8 cellular contexts compared by ENCODE assay signal in the genomic region with DNA sequence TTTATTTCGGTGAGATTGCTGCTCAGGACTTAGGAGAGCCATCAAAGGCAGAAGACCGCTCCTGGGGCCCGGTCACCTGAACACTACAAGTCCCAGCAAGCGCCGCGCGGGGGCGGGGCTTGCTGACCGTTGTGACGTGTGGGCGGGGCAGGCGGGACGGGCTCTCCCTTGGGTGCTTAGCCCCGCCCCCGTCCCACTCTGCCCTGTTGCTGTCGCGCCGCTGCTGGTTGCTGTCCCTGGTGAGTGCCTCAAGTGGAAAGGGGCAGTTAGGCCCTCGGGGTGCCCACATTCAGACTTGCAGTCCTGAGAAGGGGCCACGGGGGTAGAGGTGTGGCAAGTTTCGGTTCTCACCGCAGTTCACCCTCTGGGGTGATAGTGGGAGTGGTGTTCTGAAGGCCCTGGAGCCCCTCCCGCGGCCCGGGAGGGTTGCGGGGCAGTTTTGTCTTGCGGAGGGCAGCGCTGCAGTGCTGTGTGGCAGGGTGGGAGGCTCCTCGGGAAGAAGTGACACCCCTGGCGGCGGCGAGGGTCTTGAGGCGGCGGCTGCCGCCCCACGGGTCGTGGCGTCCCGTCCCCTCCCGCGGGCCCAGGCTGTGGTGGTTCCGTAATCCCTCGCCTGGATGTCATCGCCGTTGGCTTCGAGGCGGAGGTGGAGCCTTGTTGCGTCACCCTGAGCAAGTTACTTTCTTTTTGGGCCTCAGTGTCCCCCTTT. TPM values are rescaled to one million over a fixed set of nuclear protein-coding genes. Genes with fewer than 3 reads are reported as not detected.
DNase-seq lines count a peak whose midpoint lies in the region; ATAC-seq and TF ChIP-seq lines count a peak whose summit lies in the region.

A gene with protein sequence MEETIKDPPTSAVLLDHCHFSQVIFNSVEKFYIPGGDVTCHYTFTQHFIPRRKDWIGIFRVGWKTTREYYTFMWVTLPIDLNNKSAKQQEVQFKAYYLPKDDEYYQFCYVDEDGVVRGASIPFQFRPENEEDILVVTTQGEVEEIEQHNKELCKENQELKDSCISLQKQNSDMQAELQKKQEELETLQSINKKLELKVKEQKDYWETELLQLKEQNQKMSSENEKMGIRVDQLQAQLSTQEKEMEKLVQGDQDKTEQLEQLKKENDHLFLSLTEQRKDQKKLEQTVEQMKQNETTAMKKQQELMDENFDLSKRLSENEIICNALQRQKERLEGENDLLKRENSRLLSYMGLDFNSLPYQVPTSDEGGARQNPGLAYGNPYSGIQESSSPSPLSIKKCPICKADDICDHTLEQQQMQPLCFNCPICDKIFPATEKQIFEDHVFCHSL (plus strand): TSS at position 196 of the 709 bp plus-strand sequence. CDS start 10,673 bp downstream, outside the sequence.

- ATAC-seq in HG02884 (IDR thresholded peaks at IDR 0.05; ENCODE audit: unreplicated experiment) (peak; percentile 66), T-helper 17 cell (peak; percentile 94), left cardiac atrium (peak; percentile 98), psoas muscle (peak; percentile 98 to 99 (median 99))

- H3K27me3 ChIP-seq in psoas muscle (ENCODE audit: insufficient read depth in 3 of 3, low read length in 2 of 3), result no peaks in the 10 kb centered on the region

- no peaks in the 10 kb centered on the region for H3K36me3 ChIP-seq in psoas muscle (ENCODE audit: insufficient read depth in 1 of 2, low read depth in 1 of 2)
- no peaks in the 10 kb centered on the region for H3K36me3 ChIP-seq in urinary bladder (ENCODE audit: insufficient read depth)

- peak within 1 kb of the TSS; percentile 86 for H3K27ac Mint-ChIP-seq in T-helper 17 cell

- H3K9me3 ChIP-seq in T-helper 17 cell (ENCODE audit: control insufficient read depth, low read length, poor library complexity, severe bottlenecking) (no peaks in the 10 kb centered on the region), psoas muscle (no peaks in the 10 kb centered on the region)

- TF ChIP-seq CTCF in GM13977 (IDR thresholded peaks at IDR 0.05; ENCODE audit: extremely low read depth, insufficient read depth, missing control alignments) (no peak), psoas muscle (IDR thresholded peaks at IDR 0.05) (no peak)

- H3K4me1 ChIP-seq in psoas muscle, result peaks cover 36% of the 10 kb centered on the region
- H3K4me1 ChIP-seq in urinary bladder (ENCODE audit: insufficient read depth), result peaks cover 1% of the 10 kb centered on the region

- DNase-seq in GM13977 (ENCODE audit: low spot score) (peak; percentile 95), NCI-H187 (lab: John Stamatoyannopoulos, UW) (peak; percentile 92 to 93), T-helper 17 cell (peak; percentile 76 to 85 (median 83)), amniotic stem cell (lab: John Stamatoyannopoulos, UW) (peak; percentile 86), left cardiac atrium (peak; percentile 95), psoas muscle (peak; percentile 95 to 96)

- H3K36me3 Mint-ChIP-seq in T-helper 17 cell (ENCODE audit: low read depth), result no peaks in the 10 kb centered on the region

- peak within 1 kb of the TSS; percentile 87 for H3K4me3 ChIP-seq in psoas muscle
- H3K4me3 ChIP-seq in urinary bladder (ENCODE audit: low read depth, low read length), result peak within 1 kb of the TSS; percentile 75

- in situ Hi-C loops in GM13977 (cut with MboI; ENCODE audit: low pct_unique_long_range_greater_than_20kb, low sequenced_read_pairs, unreplicated experiment), result no loop called here

- no peaks in the 10 kb centered on the region for H3K27me3 Mint-ChIP-seq in T-helper 17 cell

- 0 to 1% (median 0%) methylated on average over 38 to 48 of the region's 48 CpGs for WGBS in psoas muscle, 3 donors
- under 1% methylated on average over 48 of the region's 48 CpGs for WGBS in urinary bladder

- peaks cover 30% of the 10 kb centered on the region for H3K4me1 Mint-ChIP-seq in T-helper 17 cell

- peak within 1 kb of the TSS; percentile 94 for H3K4me3 Mint-ChIP-seq in T-helper 17 cell

- H3K27ac ChIP-seq in psoas muscle (peak within 1 kb of the TSS; percentile 97), urinary bladder (ENCODE audit: low read depth) (peak within 1 kb of the TSS; percentile 83)

- intact Hi-C loops in left cardiac atrium (cut with DNase I) (no loop called here), psoas muscle (cut with DNase I) (no loop called here)

RNA-seq across cellular contexts. Expression of the gene that starts here (rescaled TPM):
- total RNA-seq in T-helper 17 cell (100 to 1,000 TPM; 152 to 154 TPM), left cardiac atrium (100 to 1,000 TPM; 180 to 241 TPM), psoas muscle (100 to 1,000 TPM; 169 to 212 (median 177) TPM), urinary bladder (67.5 TPM)
- polyA plus RNA-seq in psoas muscle (100 to 1,000 TPM in 1 of 3 donors, 10 to 100 TPM in 2; 87.2 to 183 (median 90.0) TPM), urinary bladder (165 TPM)

Comparison
In these comparisons a context has a peak if more than half of its experiments do, and no peak if none do; other contexts are left out.
1. Peak in every context shown above with its lines: DNase-seq, ATAC-seq, H3K4me3 ChIP-seq and H3K27ac ChIP-seq.